Comparison of ENCODE assay signal across 1 cellular context in genomic region chr3:114115151-114115550, GRCh38.
TF ChIP-seq lines count a peak whose summit lies in the region.

No MANE protein-coding gene starts in this region.

TF ChIP-seq in IMR-90, 13 proteins besides CTCF, POLR2A, EP300 and RAD21 (continued from another document):
- TF ChIP-seq MAFK (IDR thresholded peaks at IDR 0.05; ENCODE audit: low read depth, low read length) (no peak), MXI1 (IDR thresholded peaks at IDR 0.05; ENCODE audit: borderline replicate concordance, low read depth, low read length) (no peak), RCOR1 (IDR thresholded peaks at IDR 0.05; ENCODE audit: insufficient replicate concordance, low read length) (no peak), ELK1 (IDR thresholded peaks at IDR 0.05; ENCODE audit: borderline replicate concordance, low read depth, low read length) (no peak), FOS (IDR thresholded peaks at IDR 0.05; ENCODE audit: low read depth, low read length) (no peak), CHD1 (IDR thresholded peaks at IDR 0.05; ENCODE audit: low read depth, low read length) (no peak), MAZ (IDR thresholded peaks at IDR 0.05; ENCODE audit: borderline replicate concordance, low read depth, low read length) (no peak), BHLHE40 (IDR thresholded peaks at IDR 0.05; ENCODE audit: low read depth, low read length) (no peak)
